ENCODE assay signal across 13 cellular contexts in genomic region chr12:106107566-106107965, GRCh38. TPM values are rescaled to one million over a fixed set of nuclear protein-coding genes. Genes with fewer than 3 reads are reported as not detected.
DNase-seq lines count a peak whose midpoint lies in the region; ATAC-seq and TF ChIP-seq lines count a peak whose summit lies in the region.
"Had no signal": no experiment of that assay in that cellular context is flagged by ENCODE, and none has a peak within 500 bp of the region (broad histone marks: within the 10 kb centered on the region; RNA-seq: fewer than 3 reads in every experiment).

No MANE protein-coding gene starts in this region.

- ATAC-seq in left colon (peak; percentile 17), HG03039 (IDR thresholded peaks at IDR 0.05; ENCODE audit: unreplicated experiment) (no peak)
- ATAC-seq: activated T-helper 17 cell treated with anti-CD3 and anti-CD28 coated beads, Interleukin-2, amount 50 U/mL, for 72 hours; GM12878 had no signal

- H3K27ac ChIP-seq in HUES64 (ENCODE audit: low read depth, low read length) (peak overlapping the region; percentile 87; the same call in 1 of the 2 replicates), breast epithelium (peak overlapping the region; percentile 1 to 31), suprapubic skin (peak overlapping the region; percentile 67)

- no peak for TF ChIP-seq EP300 in suprapubic skin (IDR thresholded peaks at IDR 0.05)

- H3K27me3 ChIP-seq in HUES64 (ENCODE audit: insufficient read depth, low read length) (no peaks in the 10 kb centered on the region), breast epithelium (no peaks in the 10 kb centered on the region), suprapubic skin (no peaks in the 10 kb centered on the region), HAP-1 (ENCODE audit: low read depth) (no peaks in the 10 kb centered on the region)
- H3K27me3 ChIP-seq: ovary had no signal

- H3K4me3 ChIP-seq in HUES64 (ENCODE audit: low read length): no peak overlapping the region
- H3K4me3 ChIP-seq in breast epithelium: no peak overlapping the region
- H3K4me3 ChIP-seq in suprapubic skin: no peak overlapping the region
- H3K4me3 ChIP-seq in HAP-1: no peak overlapping the region
- H3K4me3 ChIP-seq: GM12878, ovary had no signal

- DNase-seq in breast epithelium (ENCODE audit: low spot score in 2 of 2) (no peak), left colon (no peak), suprapubic skin (ENCODE audit: low spot score in 2 of 2) (no peak), NCI-H2196 treated with DMSO at 0.1 percent for 48 hours (lab: John Stamatoyannopoulos, UW; ENCODE audit: unreplicated experiment) (no peak), DMS79 (lab: John Stamatoyannopoulos, UW) (no peak), HAP-1 (ENCODE audit: low spot score in 2 of 2) (no peak)
- DNase-seq: activated B cell treated with CpG ODN at 0.5 μM for 24 hours, NCI-H187 treated with DMSO at 0.1 percent for 48 hours, ovary had no signal

- intact Hi-C loops in breast epithelium (cut with DNase I; ENCODE audit: low total_unique reads) (no loop called here), left colon (cut with DNase I, micrococcal nuclease) (no loop called here)

- H3K4me1 ChIP-seq in HUES64 (ENCODE audit: insufficient read depth, low read length) (peaks cover 54% of the 10 kb centered on the region), breast epithelium (no peaks in the 10 kb centered on the region), suprapubic skin (peaks cover 63% of the 10 kb centered on the region), HAP-1 (peaks cover 50% of the 10 kb centered on the region)

- TF ChIP-seq POLR2A in breast epithelium (IDR thresholded peaks at IDR 0.05) (no peak), suprapubic skin (IDR thresholded peaks at IDR 0.05) (no peak)

- in situ Hi-C loops in HAP-1 (cut with MboI; ENCODE audit: low sequenced_read_pairs): no loop called here

- TF ChIP-seq CTCF in breast epithelium (IDR thresholded peaks at IDR 0.05) (no peak), suprapubic skin (IDR thresholded peaks at IDR 0.05) (no peak)

- H3K9ac ChIP-seq in HUES64 (ENCODE audit: low read depth, low read length): no peak overlapping the region

- 56% methylated on average over 2 of the region's 2 CpGs for WGBS in HUES64
- WGBS in suprapubic skin: 12% methylated on average over 2 of the region's 2 CpGs

- H3K9me3 ChIP-seq in HUES64 (ENCODE audit: insufficient read depth, low read depth, low read length) (no peaks in the 10 kb centered on the region), breast epithelium (no peaks in the 10 kb centered on the region), suprapubic skin (no peaks in the 10 kb centered on the region), HAP-1 (no peaks in the 10 kb centered on the region)
- H3K9me3 ChIP-seq: ovary had no signal

- H3K36me3 ChIP-seq in HUES64 (ENCODE audit: insufficient read depth, low read length) (peaks cover 13% of the 10 kb centered on the region; the same call in 1 of the 2 replicates), breast epithelium (no peaks in the 10 kb centered on the region), suprapubic skin (peaks cover 5% of the 10 kb centered on the region), HAP-1 (replicated peaks) (no peaks in the 10 kb centered on the region)
- H3K36me3 ChIP-seq: ovary had no signal

RNA-seq across cellular contexts. Expression of gene NUAK1, which starts 31.2 kb away (rescaled TPM):
- polyA plus RNA-seq in HUES64 (2013, experiment 1 of 2): 9.7 TPM
- 8.9 TPM for polyA plus RNA-seq in HUES64 (2013, experiment 2 of 2)
- 10 to 100 TPM in 2 of 3 donors, 1 to 10 TPM in 1; 6.0 to 20.2 (median 13.1) TPM for total RNA-seq in breast epithelium
- 1 to 10 TPM; 3.8 to 4.2 TPM for total RNA-seq in left colon
- total RNA-seq in suprapubic skin: 10 to 100 TPM; 22.6 to 44.3 (median 38.4) TPM
- total RNA-seq: activated B cell treated with CpG ODN at 0.5 μM for 24 hours; activated T-helper 17 cell treated with anti-CD3 and anti-CD28 coated beads, Interleukin-2, amount 50 U/mL, for 72 hours had no signal

Comparison
In these comparisons a context has a peak if more than half of its experiments do, and no peak if none do; other contexts are left out.
1. H3K27ac ChIP-seq: peak in every context shown above with its lines; median percentile 87 in HUES64; 67 in suprapubic skin; 16 in breast epithelium.